ENCODE assay signal across 5 cellular contexts in genomic region chr2:54183281-54183680, GRCh38.
"Had no signal": no experiment of that assay in that cellular context is flagged by ENCODE, and none has a peak within 500 bp of the region (broad histone marks: within the 10 kb centered on the region; RNA-seq: fewer than 3 reads in every experiment).

No MANE protein-coding gene starts in this region.

- H3K4me3 ChIP-seq: K562 had no signal

- H3K27ac ChIP-seq: HL-60 had no signal

- DNase-seq: IMR-90, KBM-7 had no signal

- ATAC-seq: HepG2, K562 had no signal
